28 cellular contexts compared by ENCODE assay signal in genomic region chr12:129213551-129213950, GRCh38.
"Had no signal": no experiment of that assay in that cellular context is flagged by ENCODE, and none has a peak within 500 bp of the region (broad histone marks: within the 10 kb centered on the region; RNA-seq: fewer than 3 reads in every experiment).

No MANE protein-coding gene starts in this region.

- H3K27ac ChIP-seq: stomach, suprapubic skin, testis, thoracic aorta, thyroid gland, tibial artery, tibial nerve, transverse colon, upper lobe of left lung, upper lobe of right lung, uterus, vagina had no signal

- H3K36me3 Mint-ChIP-seq: stimulated activated effector memory CD8-positive, alpha-beta T cell treated with anti-CD3 and anti-CD28 coated beads, Interleukin-12 subunit alpha, Interleukin-12 subunit beta, amount 100 ng/mL, for 72 hours; stimulated activated memory B cell treated with anti-CD40 and anti-IgM and Interleukin-4, amounts not matched to agents 10 μg/mL and 1 μg/mL and 100 μg/mL, for 72 hours; stimulated activated naive B cell treated with anti-CD40 and anti-IgM and Interleukin-4, amounts not matched to agents 10 μg/mL and 1 μg/mL and 100 μg/mL, for 72 hours; type B pancreatic cell had no signal

- H3K4me3 Mint-ChIP-seq: stimulated activated effector memory CD8-positive, alpha-beta T cell treated with anti-CD3 and anti-CD28 coated beads, Interleukin-12 subunit alpha, Interleukin-12 subunit beta, amount 100 ng/mL, for 72 hours; stimulated activated memory B cell treated with anti-CD40 and anti-IgM and Interleukin-4, amounts not matched to agents 10 μg/mL and 1 μg/mL and 100 μg/mL, for 72 hours; stimulated activated naive B cell treated with anti-CD40 and anti-IgM and Interleukin-4, amounts not matched to agents 10 μg/mL and 1 μg/mL and 100 μg/mL, for 72 hours; stimulated activated naive CD8-positive, alpha-beta T cell treated with anti-CD3 and anti-CD28 coated beads, Interleukin-15, amount 100 ng/mL, for 72 hours; stimulated activated naive CD8-positive, alpha-beta T cell treated with anti-CD3 and anti-CD28 coated beads, Interleukin-15, Interleukin-2, amounts not matched to agents 100 ng/mL and 50 ng/mL, for 24 hours; type B pancreatic cell had no signal

- H3K27ac Mint-ChIP-seq: stimulated activated effector memory CD8-positive, alpha-beta T cell treated with anti-CD3 and anti-CD28 coated beads, Interleukin-12 subunit alpha, Interleukin-12 subunit beta, amount 100 ng/mL, for 72 hours; stimulated activated memory B cell treated with anti-CD40 and anti-IgM and Interleukin-4, amounts not matched to agents 10 μg/mL and 1 μg/mL and 100 μg/mL, for 72 hours; stimulated activated naive B cell treated with anti-CD40 and anti-IgM and Interleukin-4, amounts not matched to agents 10 μg/mL and 1 μg/mL and 100 μg/mL, for 72 hours; stimulated activated naive CD8-positive, alpha-beta T cell treated with anti-CD3 and anti-CD28 coated beads, Interleukin-15, amount 100 ng/mL, for 72 hours; stimulated activated naive CD8-positive, alpha-beta T cell treated with anti-CD3 and anti-CD28 coated beads, Interleukin-15, Interleukin-2, amounts not matched to agents 100 ng/mL and 50 ng/mL, for 24 hours; type B pancreatic cell had no signal

- H3K9me3 ChIP-seq: testis, thoracic aorta, thyroid gland, transverse colon, upper lobe of right lung, uterus, vagina had no signal

- DNase-seq: stimulated activated CD4-positive, alpha-beta T cell treated with anti-CD3 and anti-CD28 coated beads, Interleukin-2, amount 100 ng/mL, for 48 hours; stimulated activated CD4-positive, alpha-beta T cell treated with anti-CD3 and anti-CD28 coated beads, Interleukin-4, amount 100 ng/mL, for 1 hour; stimulated activated CD4-positive, alpha-beta T cell treated with anti-CD3 and anti-CD28 coated beads, Interleukin-4, amount 100 ng/mL, for 24 hours; stimulated activated CD4-positive, alpha-beta T cell treated with anti-CD3 and anti-CD28 coated beads, Interleukin-4, amount 100 ng/mL, for 4 hours; stimulated activated CD8-positive, alpha-beta memory T cell treated with anti-CD3 and anti-CD28 coated beads, Interleukin-4, amount 100 ng/mL, for 48 hours; stimulated activated naive B cell treated with anti-CD40 and anti-IgM and Interleukin-4, amounts not matched to agents 10 μg/mL and 1 μg/mL and 100 μg/mL, for 72 hours; stimulated activated naive CD4-positive, alpha-beta T cell; stimulated activated naive CD4-positive, alpha-beta T cell treated with Interleukin-2 at 50 U/mL for 16 hours; stimulated activated naive CD8-positive, alpha-beta T cell treated with anti-CD3 and anti-CD28 coated beads, Interleukin-15, amount 100 ng/mL, for 72 hours; stimulated activated naive CD8-positive, alpha-beta T cell treated with anti-CD3 and anti-CD28 coated beads, Interleukin-15, Interleukin-2, amounts not matched to agents 100 U/mL and 50 U/mL, for 24 hours; stomach; substantia nigra; testis; thyroid gland; tibial artery; transverse colon; trophoblast cell; upper lobe of left lung; upper lobe of right lung; uterus had no signal

- H3K4me1 ChIP-seq: stomach, suprapubic skin, testis, thyroid gland, tibial artery, tibial nerve, transverse colon, upper lobe of left lung, upper lobe of right lung, uterus, vagina had no signal

- H3K4me3 ChIP-seq: stomach, suprapubic skin, testis, thoracic aorta, thyroid gland, tibial artery, tibial nerve, transverse colon, upper lobe of left lung, upper lobe of right lung, uterus, vagina had no signal

- ATAC-seq: stimulated activated effector memory CD8-positive, alpha-beta T cell treated with anti-CD3 and anti-CD28 coated beads, Interleukin-12 subunit alpha, Interleukin-12 subunit beta, amount 100 ng/mL, for 72 hours; stimulated activated memory B cell treated with anti-CD40 and anti-IgM and Interleukin-4, amounts not matched to agents 10 μg/mL and 1 μg/mL and 100 μg/mL, for 72 hours; stimulated activated naive B cell treated with anti-CD40 and anti-IgM and Interleukin-4, amounts not matched to agents 10 μg/mL and 1 μg/mL and 100 μg/mL, for 72 hours; stimulated activated naive CD8-positive, alpha-beta T cell treated with anti-CD3 and anti-CD28 coated beads, Interleukin-15, amount 100 ng/mL, for 72 hours; stimulated activated naive CD8-positive, alpha-beta T cell treated with anti-CD3 and anti-CD28 coated beads, Interleukin-15, Interleukin-2, amounts not matched to agents 100 U/mL and 50 U/mL, for 24 hours; upper lobe of right lung had no signal

- H3K4me1 Mint-ChIP-seq: stimulated activated effector memory CD8-positive, alpha-beta T cell treated with anti-CD3 and anti-CD28 coated beads, Interleukin-12 subunit alpha, Interleukin-12 subunit beta, amount 100 ng/mL, for 72 hours; stimulated activated memory B cell treated with anti-CD40 and anti-IgM and Interleukin-4, amounts not matched to agents 10 μg/mL and 1 μg/mL and 100 μg/mL, for 72 hours; stimulated activated naive B cell treated with anti-CD40 and anti-IgM and Interleukin-4, amounts not matched to agents 10 μg/mL and 1 μg/mL and 100 μg/mL, for 72 hours; stimulated activated naive CD8-positive, alpha-beta T cell treated with anti-CD3 and anti-CD28 coated beads, Interleukin-15, amount 100 ng/mL, for 72 hours had no signal

- H3K27me3 ChIP-seq: stomach, suprapubic skin, testis, thyroid gland, tibial artery, tibial nerve, transverse colon, upper lobe of left lung, upper lobe of right lung, uterus, vagina had no signal

- H3K9me3 Mint-ChIP-seq: type B pancreatic cell had no signal

- H3K36me3 ChIP-seq: stomach, suprapubic skin, thoracic aorta, thyroid gland, tibial artery, tibial nerve, transverse colon, upper lobe of left lung, upper lobe of right lung, uterus, vagina had no signal

- H3K27me3 Mint-ChIP-seq: stimulated activated memory B cell treated with anti-CD40 and anti-IgM and Interleukin-4, amounts not matched to agents 10 μg/mL and 1 μg/mL and 100 μg/mL, for 72 hours; stimulated activated naive B cell treated with anti-CD40 and anti-IgM and Interleukin-4, amounts not matched to agents 10 μg/mL and 1 μg/mL and 100 μg/mL, for 72 hours; stimulated activated naive CD8-positive, alpha-beta T cell treated with anti-CD3 and anti-CD28 coated beads, Interleukin-15, amount 100 ng/mL, for 72 hours; stimulated activated naive CD8-positive, alpha-beta T cell treated with anti-CD3 and anti-CD28 coated beads, Interleukin-15, Interleukin-2, amounts not matched to agents 100 ng/mL and 50 ng/mL, for 24 hours had no signal
